Comparison of ENCODE assay signal across 15 cellular contexts in the genomic region with DNA sequence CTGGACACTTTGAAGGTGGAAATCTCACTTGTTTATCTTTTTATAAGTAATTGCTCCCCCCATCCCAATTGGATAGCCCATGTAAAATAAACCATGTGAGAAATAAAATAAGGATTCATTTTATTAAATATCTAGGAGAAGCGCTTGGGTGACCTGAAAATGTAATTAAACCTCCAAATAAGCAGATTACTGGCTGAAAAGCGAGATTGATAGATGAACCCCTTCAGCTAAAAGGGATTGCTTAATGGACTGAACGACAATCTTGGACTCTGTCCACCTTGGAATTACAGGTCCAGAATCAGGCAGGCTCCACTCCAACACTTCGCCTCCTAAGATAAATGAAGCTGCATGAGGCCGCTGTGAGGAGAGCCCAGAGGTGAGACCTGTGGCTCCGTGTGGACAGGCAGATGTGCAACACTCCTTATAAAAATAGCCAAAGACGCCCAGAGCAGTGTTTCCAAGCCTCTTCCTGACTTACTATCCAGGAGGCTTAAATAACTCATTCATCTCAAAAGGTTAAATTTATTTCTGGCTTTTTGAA.
DNase-seq lines count a peak whose midpoint lies in the region; ATAC-seq and TF ChIP-seq lines count a peak whose summit lies in the region.
"Had no signal": no experiment of that assay in that cellular context is flagged by ENCODE, and none has a peak within 500 bp of the region (broad histone marks: within the 10 kb centered on the region; RNA-seq: fewer than 3 reads in every experiment).

No MANE protein-coding gene starts in this region.

- H3K4me3 Mint-ChIP-seq in CD4-positive, alpha-beta T cell = no peak overlapping the region
- H3K4me3 Mint-ChIP-seq: H9, IgD-negative memory B cell had no signal

- H3K27ac ChIP-seq in CD4-positive, alpha-beta T cell (ENCODE audit: low read depth, low read length) = no peak overlapping the region
- H3K27ac ChIP-seq: BLaER1 treated with 17β-estradiol and CSF1 and Interleukin-3, amounts not matched to agents 10 nM and 100 nM had no signal

- H3K4me3 ChIP-seq in astrocyte of the cerebellum (ENCODE audit: low read depth, low read length) = no peak overlapping the region
- H3K4me3 ChIP-seq: BLaER1 treated with 17β-estradiol and CSF1 and Interleukin-3, amounts not matched to agents 10 nM and 100 nM had no signal

- peak; percentile 55 for ATAC-seq in omental fat pad (ENCODE audit: low FRiP score)
- no peak for ATAC-seq in CD4-positive, alpha-beta T cell (ENCODE audit: poor library complexity)
- no peak for ATAC-seq in GM18498 (IDR thresholded peaks at IDR 0.05; ENCODE audit: unreplicated experiment)
- no peak for ATAC-seq in GM21529 (IDR thresholded peaks at IDR 0.05; ENCODE audit: unreplicated experiment)
- ATAC-seq: Panc1 had no signal

- H3K36me3 Mint-ChIP-seq in CD4-positive, alpha-beta T cell (ENCODE audit: low read depth) = no peaks in the 10 kb centered on the region
- H3K36me3 Mint-ChIP-seq: IgD-negative memory B cell had no signal

- no peaks in the 10 kb centered on the region for H3K4me1 Mint-ChIP-seq in CD4-positive, alpha-beta T cell (ENCODE audit: low read depth)
- H3K4me1 Mint-ChIP-seq: IgD-negative memory B cell had no signal

- DNase-seq in COR-L47 (lab: John Stamatoyannopoulos, UW) (peak; percentile 10), NCI-H2227 treated with DMSO at 0.1 percent for 48 hours (lab: John Stamatoyannopoulos, UW) (peak; percentile 53), astrocyte of the cerebellum (ENCODE audit: low read depth) (peak; percentile 23), omental fat pad (ENCODE audit: low spot score) (no peak)
- no peak for DNase-seq in CD4-positive, alpha-beta T cell
- DNase-seq: H9, NCI-H1436, NCI-H2029 treated with DMSO at 0.1 percent for 48 hours, NCI-H69, SIG-M5 had no signal

- POLR2A ChIA-PET in CD4-positive, alpha-beta T cell (lab: Charles Lee) = no interaction called here

- peaks cover 50% of the 10 kb centered on the region for H3K27me3 Mint-ChIP-seq in CD4-positive, alpha-beta T cell

- in situ Hi-C loops in astrocyte of the cerebellum (cut with HindIII; ENCODE audit: low sequenced_read_pairs) = no loop called here

- no peak overlapping the region for H3K27ac Mint-ChIP-seq in CD4-positive, alpha-beta T cell
- H3K27ac Mint-ChIP-seq: H9, IgD-negative memory B cell had no signal

- H3K9me3 Mint-ChIP-seq in CD4-positive, alpha-beta T cell = no peaks in the 10 kb centered on the region
- H3K9me3 Mint-ChIP-seq: H9 had no signal

- no peak for TF ChIP-seq CTCF in astrocyte of the cerebellum (IDR thresholded peaks at IDR 0.05; ENCODE audit: low read depth, low read length, missing control alignments)
- TF ChIP-seq CTCF in omental fat pad (IDR thresholded peaks at IDR 0.05) = no peak
- TF ChIP-seq CTCF in CD4-positive, alpha-beta T cell (IDR thresholded peaks at IDR 0.05) = no peak

- CTCF ChIA-PET in CD4-positive, alpha-beta T cell (lab: Charles Lee) = no interaction called here

- H3K9me3 ChIP-seq in CD4-positive, alpha-beta T cell (ENCODE audit: control insufficient read depth, low read length) = no peaks in the 10 kb centered on the region
- H3K9me3 ChIP-seq: BLaER1 treated with 17β-estradiol and CSF1 and Interleukin-3, amounts not matched to agents 10 nM and 100 nM had no signal

- H3K27me3 ChIP-seq in CD4-positive, alpha-beta T cell (ENCODE audit: control insufficient read depth, insufficient read depth, low read length) = peaks cover 13% of the 10 kb centered on the region
- H3K27me3 ChIP-seq: BLaER1 treated with 17β-estradiol and CSF1 and Interleukin-3, amounts not matched to agents 10 nM and 100 nM had no signal

- intact Hi-C loops in CD4-positive, alpha-beta T cell (cut with DNase I, micrococcal nuclease) = no loop called here

Comparison
In these comparisons a context has a peak if more than half of its experiments do, and no peak if none do; other contexts are left out.
1. DNase-seq: peak in COR-L47 (single experiment), NCI-H2227 treated with DMSO at 0.1 percent for 48 hours (single experiment) and astrocyte of the cerebellum (single experiment); none in omental fat pad (single experiment) and CD4-positive, alpha-beta T cell (0 of 10).